In the genomic region with DNA sequence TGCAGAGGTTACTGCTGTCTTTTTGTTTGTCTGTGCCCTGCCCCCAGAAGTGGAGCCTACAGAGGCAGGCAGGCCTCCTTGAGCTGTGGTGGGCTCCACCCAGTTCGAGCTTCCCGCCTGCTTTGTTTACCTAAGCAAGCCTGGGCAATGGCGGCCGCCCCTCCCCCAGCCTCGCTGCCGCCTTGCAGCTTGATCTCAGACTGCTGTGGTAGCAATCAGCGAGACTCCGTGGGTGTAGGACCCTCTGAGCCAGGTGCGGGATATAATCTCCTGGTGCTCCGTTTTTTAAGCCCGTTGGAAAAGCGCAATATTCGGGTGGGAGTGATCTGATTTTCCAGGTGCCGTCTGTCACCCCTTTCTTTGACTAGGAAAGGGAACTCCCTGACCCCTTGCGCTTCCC, we compare ENCODE assay signal across 9 cellular contexts. TPM values are rescaled to one million over a fixed set of nuclear protein-coding genes. Genes with fewer than 3 reads are reported as not detected.
"Had no signal": no experiment of that assay in that cellular context is flagged by ENCODE, and none has a peak within 500 bp of the region (broad histone marks: within the 10 kb centered on the region; RNA-seq: fewer than 3 reads in every experiment).

No MANE protein-coding gene starts in this region.

RNA-seq across cellular contexts. Expression of a gene that starts 43.5 kb away (rescaled TPM):
- total RNA-seq: OCI-LY7, PC-3, PC-9, Right ventricle myocardium inferior, Right ventricle myocardium superior, RPMI7951, SJCRH30, SJSA1, SK-MEL-5 had no signal
